ENCODE assay signal across 20 cellular contexts in the genomic region with DNA sequence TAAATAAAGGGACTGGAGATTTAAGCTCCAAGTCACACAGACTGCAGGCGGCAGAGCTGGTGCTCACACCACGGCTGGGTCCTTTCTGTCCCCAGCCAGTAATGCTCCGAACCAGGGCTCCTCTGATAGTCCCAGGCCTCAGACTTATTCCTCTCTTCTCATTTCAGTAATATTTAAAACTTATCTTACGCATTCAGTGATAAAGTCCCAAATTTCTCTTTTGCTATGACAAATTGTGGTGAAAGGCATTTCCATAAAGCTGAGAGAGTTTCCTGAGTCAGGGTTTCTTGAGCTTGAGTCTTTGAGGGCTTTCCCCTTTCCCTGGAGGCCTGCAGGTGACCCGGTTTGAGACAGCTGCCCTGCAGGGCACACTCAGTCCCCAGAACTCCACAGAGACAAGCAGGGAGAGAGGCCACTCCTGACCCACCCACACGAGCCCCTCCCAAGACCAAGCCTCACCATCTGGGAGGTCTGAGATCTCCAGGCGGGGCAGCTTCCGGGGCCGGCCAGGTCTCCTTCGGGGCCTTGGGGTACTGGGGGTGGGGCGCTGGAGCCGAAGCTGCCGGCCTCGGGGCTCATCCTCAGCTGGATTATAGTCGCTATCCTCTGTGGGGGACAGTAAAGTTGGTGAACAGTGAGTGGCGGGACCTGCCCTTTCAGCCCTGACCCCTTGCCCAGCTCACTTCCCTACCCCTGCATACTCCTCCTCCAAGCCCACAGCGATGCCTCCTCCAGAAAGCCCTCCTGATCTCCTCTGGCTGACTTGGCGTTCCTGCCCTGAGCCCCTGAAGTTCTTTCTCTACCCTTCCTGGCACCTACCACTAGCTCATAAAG. TPM values are rescaled to one million over a fixed set of nuclear protein-coding genes. Genes with fewer than 3 reads are reported as not detected.
DNase-seq lines count a peak whose midpoint lies in the region; ATAC-seq and TF ChIP-seq lines count a peak whose summit lies in the region.
"Had no signal": no experiment of that assay in that cellular context is flagged by ENCODE, and none has a peak within 500 bp of the region (broad histone marks: within the 10 kb centered on the region; RNA-seq: fewer than 3 reads in every experiment).

No MANE protein-coding gene starts in this region.

- H3K4me2 ChIP-seq in osteoblast (ENCODE audit: insufficient read depth, low read length) = no peak overlapping the region

- no peaks in the 10 kb centered on the region for H3K27me3 Mint-ChIP-seq in T-helper 1 cell treated with Interleukin-12 subunit alpha and Interleukin-12 subunit beta and Interleukin-4 antibody, amounts not matched to agents 30 μg/mL and 1 μg/mL, for 36 hours (ENCODE audit: low read depth)
- no peaks in the 10 kb centered on the region for H3K27me3 Mint-ChIP-seq in activated CD4-positive, alpha-beta memory T cell treated with anti-CD3 and anti-CD28 coated beads, Interleukin-2, amount 10 ng/mL, durations not matched to agents 7 days and 5 days
- H3K27me3 Mint-ChIP-seq: activated CD8-positive, alpha-beta memory T cell treated with anti-CD3 and anti-CD28 coated beads, Interleukin-2, amount 10 ng/mL, durations not matched to agents 7 days and 5 days had no signal

- TF ChIP-seq CTCF in GM12865 (IDR thresholded peaks at IDR 0.05; ENCODE audit: insufficient read depth, low read depth, low read length, missing control alignments) (no peak), osteoblast (IDR thresholded peaks at IDR 0.05; ENCODE audit: extremely low read depth, low read depth, low read length) (no peak)

- H3K27ac ChIP-seq in osteoblast (ENCODE audit: low read depth, low read length) = no peak overlapping the region
- H3K27ac ChIP-seq: 22Rv1; BLaER1 treated with 17β-estradiol and CSF1 and Interleukin-3, amounts not matched to agents 10 nM and 100 nM; body of pancreas; colonic mucosa; parathyroid adenoma had no signal

- CTCF ChIA-PET in activated CD4-positive, alpha-beta memory T cell treated with anti-CD3 and anti-CD28 coated beads, Interleukin-2, amount 10 ng/mL, durations not matched to agents 7 days and 5 days (lab: Charles Lee) = interaction anchor here (0.5 to 1.1 kb wide), 5 partner anchors 18 to 166 kb away, joined by 3 to 8 read pairs (median 3); no protein-coding TSS in a partner anchor

- no peak overlapping the region for H3K4me3 Mint-ChIP-seq in T-helper 1 cell treated with Interleukin-12 subunit alpha and Interleukin-12 subunit beta and Interleukin-4 antibody, amounts not matched to agents 30 μg/mL and 1 μg/mL, for 36 hours
- no peak overlapping the region for H3K4me3 Mint-ChIP-seq in activated CD4-positive, alpha-beta memory T cell treated with anti-CD3 and anti-CD28 coated beads, Interleukin-2, amount 10 ng/mL, durations not matched to agents 7 days and 5 days
- H3K4me3 Mint-ChIP-seq: activated CD8-positive, alpha-beta memory T cell treated with anti-CD3 and anti-CD28 coated beads, Interleukin-2, amount 10 ng/mL, durations not matched to agents 7 days and 5 days had no signal

- POLR2A ChIA-PET in activated CD4-positive, alpha-beta memory T cell treated with anti-CD3 and anti-CD28 coated beads, Interleukin-2, amount 10 ng/mL, durations not matched to agents 7 days and 5 days (lab: Charles Lee) = interaction anchor here (0.8 to 2.1 kb wide), 3 partner anchors 17 to 173 kb away, joined by 3 to 11 read pairs (median 3); partner anchors contain the start of genes DNTTIP1, PCIF1 and WFDC3

- no peaks in the 10 kb centered on the region for H3K27me3 ChIP-seq in osteoblast (ENCODE audit: insufficient read depth, low read length)
- H3K27me3 ChIP-seq: BLaER1 treated with 17β-estradiol and CSF1 and Interleukin-3, amounts not matched to agents 10 nM and 100 nM; body of pancreas; colonic mucosa had no signal

- peaks cover 26% of the 10 kb centered on the region for H3K79me2 ChIP-seq in osteoblast (ENCODE audit: insufficient read depth, low read length)

- peaks cover 12% of the 10 kb centered on the region for H3K4me1 Mint-ChIP-seq in T-helper 1 cell treated with Interleukin-12 subunit alpha and Interleukin-12 subunit beta and Interleukin-4 antibody, amounts not matched to agents 30 μg/mL and 1 μg/mL, for 36 hours (ENCODE audit: low read depth)
- peaks cover 36% of the 10 kb centered on the region for H3K4me1 Mint-ChIP-seq in activated CD4-positive, alpha-beta memory T cell treated with anti-CD3 and anti-CD28 coated beads, Interleukin-2, amount 10 ng/mL, durations not matched to agents 7 days and 5 days

- H3K4me3 ChIP-seq in GM12865 (ENCODE audit: low read depth, low read length) (no peak overlapping the region), osteoblast (ENCODE audit: insufficient read depth, low read length) (no peak overlapping the region)
- H3K4me3 ChIP-seq: BLaER1 treated with 17β-estradiol and CSF1 and Interleukin-3, amounts not matched to agents 10 nM and 100 nM; body of pancreas; colonic mucosa; HAP-1 had no signal

- peaks cover 75% of the 10 kb centered on the region for H3K36me3 ChIP-seq in osteoblast (ENCODE audit: insufficient read depth, low read length)

- no peak for ATAC-seq in GM18861 (IDR thresholded peaks at IDR 0.05; ENCODE audit: unreplicated experiment)
- ATAC-seq: activated CD8-positive, alpha-beta memory T cell treated with anti-CD3 and anti-CD28 coated beads, Interleukin-2, amount 10 ng/mL, durations not matched to agents 7 days and 5 days; body of pancreas; Panc1 had no signal

- H3K4me1 ChIP-seq in osteoblast (ENCODE audit: insufficient read depth, low read length) = peaks cover 23% of the 10 kb centered on the region

- H3K9me3 ChIP-seq in osteoblast (ENCODE audit: low read depth, low read length) = no peaks in the 10 kb centered on the region
- H3K9me3 ChIP-seq: BLaER1 treated with 17β-estradiol and CSF1 and Interleukin-3, amounts not matched to agents 10 nM and 100 nM; body of pancreas; colonic mucosa; HAP-1 had no signal

- no peak overlapping the region for H2AFZ ChIP-seq in osteoblast (ENCODE audit: low read length)
- H2AFZ ChIP-seq: parathyroid adenoma had no signal

- H3K27ac Mint-ChIP-seq in T-helper 1 cell treated with Interleukin-12 subunit alpha and Interleukin-12 subunit beta and Interleukin-4 antibody, amounts not matched to agents 30 μg/mL and 1 μg/mL, for 36 hours = peak overlapping the region; percentile 34
- peak overlapping the region; percentile 38 for H3K27ac Mint-ChIP-seq in activated CD4-positive, alpha-beta memory T cell treated with anti-CD3 and anti-CD28 coated beads, Interleukin-2, amount 10 ng/mL, durations not matched to agents 7 days and 5 days
- H3K27ac Mint-ChIP-seq: activated CD8-positive, alpha-beta memory T cell treated with anti-CD3 and anti-CD28 coated beads, Interleukin-2, amount 10 ng/mL, durations not matched to agents 7 days and 5 days had no signal

- H3K9me3 Mint-ChIP-seq in T-helper 1 cell treated with Interleukin-12 subunit alpha and Interleukin-12 subunit beta and Interleukin-4 antibody, amounts not matched to agents 30 μg/mL and 1 μg/mL, for 36 hours = no peaks in the 10 kb centered on the region
- no peaks in the 10 kb centered on the region for H3K9me3 Mint-ChIP-seq in activated CD4-positive, alpha-beta memory T cell treated with anti-CD3 and anti-CD28 coated beads, Interleukin-2, amount 10 ng/mL, durations not matched to agents 7 days and 5 days

- H3K36me3 Mint-ChIP-seq in T-helper 1 cell treated with Interleukin-12 subunit alpha and Interleukin-12 subunit beta and Interleukin-4 antibody, amounts not matched to agents 30 μg/mL and 1 μg/mL, for 36 hours (ENCODE audit: low read depth) = peaks cover 29% of the 10 kb centered on the region
- peaks cover 71% of the 10 kb centered on the region for H3K36me3 Mint-ChIP-seq in activated CD4-positive, alpha-beta memory T cell treated with anti-CD3 and anti-CD28 coated beads, Interleukin-2, amount 10 ng/mL, durations not matched to agents 7 days and 5 days (ENCODE audit: low read depth)

- peaks cover 34% of the 10 kb centered on the region for H4K20me1 ChIP-seq in osteoblast (ENCODE audit: insufficient read depth, low read length)

- DNase-seq in T-helper 1 cell (no peak), GM12865 (ENCODE audit: low read depth) (peak; percentile 64), osteoblast (ENCODE audit: insufficient read length, low spot score, missing footprints) (peak; percentile 69), NCI-H1436 treated with DMSO at 0.1 percent for 48 hours (lab: John Stamatoyannopoulos, UW) (no peak), NCI-H2081 treated with DMSO at 0.1 percent for 48 hours (lab: John Stamatoyannopoulos, UW) (no peak)
- no peak for DNase-seq in activated CD4-positive, alpha-beta memory T cell treated with anti-CD3 and anti-CD28 coated beads, Interleukin-2, amount 10 ng/mL, durations not matched to agents 7 days and 5 days
- DNase-seq: activated CD8-positive, alpha-beta memory T cell treated with anti-CD3 and anti-CD28 coated beads, Interleukin-2, amount 10 ng/mL, durations not matched to agents 7 days and 5 days; colonic mucosa; foreskin melanocyte; Kasumi-1; NCI-H82; trophoblast cell had no signal

RNA-seq across cellular contexts. Expression of gene ZNF335, which starts 6.6 kb away (rescaled TPM):
- 10 to 100 TPM; 35.7 to 36.7 TPM for total RNA-seq in activated CD4-positive, alpha-beta memory T cell treated with anti-CD3 and anti-CD28 coated beads, Interleukin-2, amount 10 ng/mL, durations not matched to agents 7 days and 5 days
- 18.3 and 20.3 TPM in 2 replicates for total RNA-seq in osteoblast

RNA-seq across cellular contexts. Expression of gene PCIF1, which starts 30.9 kb away (rescaled TPM):
- total RNA-seq in activated CD4-positive, alpha-beta memory T cell treated with anti-CD3 and anti-CD28 coated beads, Interleukin-2, amount 10 ng/mL, durations not matched to agents 7 days and 5 days = 10 to 100 TPM; 44.2 to 45.7 TPM
- 12.7 and 14.4 TPM in 2 replicates for total RNA-seq in osteoblast

RNA-seq across cellular contexts. Expression of gene MMP9, which starts 43.3 kb away (rescaled TPM):
- under 1 TPM; 0.13 to 0.15 TPM for total RNA-seq in activated CD4-positive, alpha-beta memory T cell treated with anti-CD3 and anti-CD28 coated beads, Interleukin-2, amount 10 ng/mL, durations not matched to agents 7 days and 5 days
- 0.29 and 2.5 TPM in 2 replicates for total RNA-seq in osteoblast

RNA-seq across cellular contexts. Expression of gene PLTP, which starts 53.4 kb away (rescaled TPM):
- 1 to 10 TPM; 2.8 to 3.1 TPM for total RNA-seq in activated CD4-positive, alpha-beta memory T cell treated with anti-CD3 and anti-CD28 coated beads, Interleukin-2, amount 10 ng/mL, durations not matched to agents 7 days and 5 days
- 15.3 and 21.7 TPM in 2 replicates for total RNA-seq in osteoblast

Comparison
In these comparisons a context has a peak if more than half of its experiments do, and no peak if none do; other contexts are left out.
1. DNase-seq: peak in GM12865 (single experiment) and osteoblast (single experiment); none in T-helper 1 cell (0 of 5), activated CD4-positive, alpha-beta memory T cell treated with anti-CD3 and anti-CD28 coated beads, Interleukin-2, amount 10 ng/mL, durations not matched to agents 7 days and 5 days (single experiment), NCI-H1436 treated with DMSO at 0.1 percent for 48 hours (single experiment) and NCI-H2081 treated with DMSO at 0.1 percent for 48 hours (single experiment).